19 cellular contexts compared by ENCODE assay signal in genomic region chr22:22798716-22799115, GRCh38.
DNase-seq lines count a peak whose midpoint lies in the region; ATAC-seq lines count a peak whose summit lies in the region.
"Had no signal": no experiment of that assay in that cellular context is flagged by ENCODE, and none has a peak within 500 bp of the region (broad histone marks: within the 10 kb centered on the region; RNA-seq: fewer than 3 reads in every experiment).

No MANE protein-coding gene starts in this region.

- H2BK5ac ChIP-seq in trophoblast cell (ENCODE audit: low read depth, low read length, poor library complexity) = peak overlapping the region; percentile 78

- peaks cover 0 to 2% (median 0%) of the 10 kb centered on the region in 5 donors for H3K9me3 Mint-ChIP-seq in CD8-positive, alpha-beta memory T cell
- no peaks in the 10 kb centered on the region for H3K9me3 Mint-ChIP-seq in central memory CD8-positive, alpha-beta T cell

- peaks cover 64 to 85% (median 69%) of the 10 kb centered on the region in 3 donors for H3K4me1 Mint-ChIP-seq in CD8-positive, alpha-beta memory T cell
- peaks cover 54% of the 10 kb centered on the region for H3K4me1 Mint-ChIP-seq in central memory CD8-positive, alpha-beta T cell

- H4K8ac ChIP-seq in trophoblast cell (ENCODE audit: low read depth, low read length) = no peak overlapping the region

- H4K12ac ChIP-seq in trophoblast cell (ENCODE audit: low read depth, low read length) = no peak overlapping the region

- no peak overlapping the region for H2AFZ ChIP-seq in trophoblast cell (ENCODE audit: insufficient read depth, low read length, poor library complexity)
- H2AFZ ChIP-seq: GM23248 had no signal

- peak overlapping the region in 2 of 7 donors; percentile 16 to 19 for H3K4me3 Mint-ChIP-seq in CD8-positive, alpha-beta memory T cell
- no peak overlapping the region for H3K4me3 Mint-ChIP-seq in central memory CD8-positive, alpha-beta T cell

- no peaks in the 10 kb centered on the region for H3K27me3 ChIP-seq in BLaER1 treated with 17β-estradiol and CSF1 and Interleukin-3, amounts not matched to agents 10 nM and 100 nM
- H3K27me3 ChIP-seq in CD8-positive, alpha-beta memory T cell (ENCODE audit: insufficient read depth, low read length, poor library complexity, severe bottlenecking) = no peaks in the 10 kb centered on the region
- H3K27me3 ChIP-seq in trophoblast cell (ENCODE audit: insufficient read depth, low read length) = no peaks in the 10 kb centered on the region

- peak overlapping the region; percentile 72 for H4K91ac ChIP-seq in trophoblast cell (ENCODE audit: low read depth, low read length)

- no peaks in the 10 kb centered on the region for H4K20me1 ChIP-seq in BLaER1 treated with 17β-estradiol and CSF1 and Interleukin-3, amounts not matched to agents 10 nM and 100 nM

- H3K14ac ChIP-seq in trophoblast cell (ENCODE audit: low read length) = no peak overlapping the region

- CTCF ChIA-PET in CD8-positive, alpha-beta memory T cell (lab: Charles Lee) = interaction anchor here (1.0 to 2.3 kb wide), 8 partner anchors 11 to 85 kb away, joined by 3 to 14 read pairs (median 4); no protein-coding TSS in a partner anchor

- H3K4me2 ChIP-seq in BLaER1 treated with 17β-estradiol and CSF1 and Interleukin-3, amounts not matched to agents 10 nM and 100 nM = peak overlapping the region in 8 of 11 experiments; percentile 35 to 65 (median 49); a peak in 14 of 22 replicates
- H3K4me2 ChIP-seq in trophoblast cell (ENCODE audit: low read length) = no peak overlapping the region

- H3K79me1 ChIP-seq in trophoblast cell (ENCODE audit: low read length) = peaks cover 4% of the 10 kb centered on the region

- no peak overlapping the region for H3K4me3 ChIP-seq in BLaER1 treated with 17β-estradiol and CSF1 and Interleukin-3, amounts not matched to agents 10 nM and 100 nM
- no peak overlapping the region for H3K4me3 ChIP-seq in CD8-positive, alpha-beta memory T cell (ENCODE audit: low read length)
- H3K4me3 ChIP-seq in trophoblast cell (ENCODE audit: low read depth, low read length) = no peak overlapping the region
- H3K4me3 ChIP-seq: GM12878, GM23248, SK-N-MC had no signal

- H3K27ac Mint-ChIP-seq in CD8-positive, alpha-beta memory T cell = peak overlapping the region in 7 of 8 donors; percentile 0 to 90 (median 64)
- peak overlapping the region; percentile 52 for H3K27ac Mint-ChIP-seq in central memory CD8-positive, alpha-beta T cell (ENCODE audit: low read depth)

- WGBS in trophoblast cell (ENCODE audit: extremely low coverage, insufficient coverage, insufficient read length) = no CpG with 5 or more reads among the region's 1 CpG

- peaks cover 0 to 30% (median 16%) of the 10 kb centered on the region in 11 experiments; a peak in 15 of 22 replicates for H3K9me3 ChIP-seq in BLaER1 treated with 17β-estradiol and CSF1 and Interleukin-3, amounts not matched to agents 10 nM and 100 nM (replicated peaks in 1 of 11)
- no peaks in the 10 kb centered on the region for H3K9me3 ChIP-seq in CD8-positive, alpha-beta memory T cell (ENCODE audit: low read length)
- peaks cover 4% of the 10 kb centered on the region for H3K9me3 ChIP-seq in trophoblast cell (ENCODE audit: insufficient read depth, low read depth, low read length)

- no peaks in the 10 kb centered on the region for H3K27me3 Mint-ChIP-seq in CD8-positive, alpha-beta memory T cell
- H3K27me3 Mint-ChIP-seq in central memory CD8-positive, alpha-beta T cell = no peaks in the 10 kb centered on the region

- H3K79me2 ChIP-seq in trophoblast cell (ENCODE audit: control insufficient read depth, insufficient read depth, low read length, poor library complexity) = no peaks in the 10 kb centered on the region

- no peak for ATAC-seq in central memory CD8-positive, alpha-beta T cell (replicated peaks; ENCODE audit: extremely low read depth, poor library complexity, severe bottlenecking)
- ATAC-seq in GM18519 (IDR thresholded peaks at IDR 0.05; ENCODE audit: low FRiP score, unreplicated experiment) = no peak
- ATAC-seq: GM12878, HCT116 had no signal

- no peak overlapping the region for H3K23ac ChIP-seq in trophoblast cell (ENCODE audit: low read length)

- no peak overlapping the region for H2AK5ac ChIP-seq in trophoblast cell (ENCODE audit: low read length)

- H3K27ac ChIP-seq in BLaER1 treated with 17β-estradiol and CSF1 and Interleukin-3, amounts not matched to agents 10 nM and 100 nM = no peak overlapping the region
- no peak overlapping the region for H3K27ac ChIP-seq in CD8-positive, alpha-beta memory T cell (ENCODE audit: low read depth, low read length)
- H3K27ac ChIP-seq in trophoblast cell (ENCODE audit: low read depth, low read length) = peak overlapping the region; percentile 66
- H3K27ac ChIP-seq: C4-2B, GM23248, SK-N-MC had no signal

- H2BK120ac ChIP-seq in trophoblast cell (ENCODE audit: insufficient read depth, low read length, poor library complexity) = peak overlapping the region; percentile 81

- peaks cover 6 to 37% (median 31%) of the 10 kb centered on the region in 3 donors for H3K36me3 Mint-ChIP-seq in CD8-positive, alpha-beta memory T cell
- no peaks in the 10 kb centered on the region for H3K36me3 Mint-ChIP-seq in central memory CD8-positive, alpha-beta T cell (ENCODE audit: insufficient read depth)

- H3K4me1 ChIP-seq in BLaER1 treated with 17β-estradiol and CSF1 and Interleukin-3, amounts not matched to agents 10 nM and 100 nM = peaks cover 0 to 48% (median 28%) of the 10 kb centered on the region in 10 experiments; a peak in 15 of 20 replicates
- H3K4me1 ChIP-seq in CD8-positive, alpha-beta memory T cell (ENCODE audit: insufficient read depth, low read length) = peaks cover 6% of the 10 kb centered on the region
- peaks cover 6 to 11% of the 10 kb centered on the region in 2 experiments for H3K4me1 ChIP-seq in trophoblast cell (ENCODE audit: control insufficient read depth in 1 of 2, insufficient read depth in 2 of 2, low read length in 2 of 2)

- peak overlapping the region; percentile 23 for H3K4ac ChIP-seq in trophoblast cell (ENCODE audit: low read depth, low read length)

- H2BK12ac ChIP-seq in trophoblast cell (ENCODE audit: low read length) = no peak overlapping the region

- H3K9ac ChIP-seq in BLaER1 treated with 17β-estradiol and CSF1 and Interleukin-3, amounts not matched to agents 10 nM and 100 nM = no peak overlapping the region
- H3K9ac ChIP-seq in trophoblast cell (ENCODE audit: low read length) = no peak overlapping the region
- H3K9ac ChIP-seq: GM23248 had no signal

- POLR2A ChIA-PET in CD8-positive, alpha-beta memory T cell (lab: Charles Lee) = no interaction called here

- no peak for DNase-seq in CD8-positive, alpha-beta memory T cell
- no peak for DNase-seq in central memory CD8-positive, alpha-beta T cell (ENCODE audit: low spot score in 2 of 2)
- no peak for DNase-seq in trophoblast cell
- DNase-seq in activated CD4-positive, CD25-positive, alpha-beta regulatory T cell treated with anti-CD3 and anti-CD28 coated beads, Interleukin-2, amount 50 U/mL, for 72 hours = no peak
- DNase-seq in NOMO-1 (lab: John Stamatoyannopoulos, UW; ENCODE audit: unreplicated experiment in 2 of 2) = no peak
- DNase-seq: DMS153, GF-D8, GM23248, NCI-H1092 treated with DMSO at 0.1 percent for 48 hours, NCI-H146, NCI-H2081, OCI-M1, SHP77 had no signal

- H3K36me3 ChIP-seq in BLaER1 treated with 17β-estradiol and CSF1 and Interleukin-3, amounts not matched to agents 10 nM and 100 nM = no peaks in the 10 kb centered on the region
- no peaks in the 10 kb centered on the region for H3K36me3 ChIP-seq in CD8-positive, alpha-beta memory T cell (ENCODE audit: insufficient read depth, low read length)
- no peaks in the 10 kb centered on the region for H3K36me3 ChIP-seq in trophoblast cell (ENCODE audit: control insufficient read depth in 1 of 2, insufficient read depth in 2 of 2, low read length in 2 of 2)

- no peak overlapping the region for H3K18ac ChIP-seq in trophoblast cell (ENCODE audit: low read length)
